In the genomic region with DNA sequence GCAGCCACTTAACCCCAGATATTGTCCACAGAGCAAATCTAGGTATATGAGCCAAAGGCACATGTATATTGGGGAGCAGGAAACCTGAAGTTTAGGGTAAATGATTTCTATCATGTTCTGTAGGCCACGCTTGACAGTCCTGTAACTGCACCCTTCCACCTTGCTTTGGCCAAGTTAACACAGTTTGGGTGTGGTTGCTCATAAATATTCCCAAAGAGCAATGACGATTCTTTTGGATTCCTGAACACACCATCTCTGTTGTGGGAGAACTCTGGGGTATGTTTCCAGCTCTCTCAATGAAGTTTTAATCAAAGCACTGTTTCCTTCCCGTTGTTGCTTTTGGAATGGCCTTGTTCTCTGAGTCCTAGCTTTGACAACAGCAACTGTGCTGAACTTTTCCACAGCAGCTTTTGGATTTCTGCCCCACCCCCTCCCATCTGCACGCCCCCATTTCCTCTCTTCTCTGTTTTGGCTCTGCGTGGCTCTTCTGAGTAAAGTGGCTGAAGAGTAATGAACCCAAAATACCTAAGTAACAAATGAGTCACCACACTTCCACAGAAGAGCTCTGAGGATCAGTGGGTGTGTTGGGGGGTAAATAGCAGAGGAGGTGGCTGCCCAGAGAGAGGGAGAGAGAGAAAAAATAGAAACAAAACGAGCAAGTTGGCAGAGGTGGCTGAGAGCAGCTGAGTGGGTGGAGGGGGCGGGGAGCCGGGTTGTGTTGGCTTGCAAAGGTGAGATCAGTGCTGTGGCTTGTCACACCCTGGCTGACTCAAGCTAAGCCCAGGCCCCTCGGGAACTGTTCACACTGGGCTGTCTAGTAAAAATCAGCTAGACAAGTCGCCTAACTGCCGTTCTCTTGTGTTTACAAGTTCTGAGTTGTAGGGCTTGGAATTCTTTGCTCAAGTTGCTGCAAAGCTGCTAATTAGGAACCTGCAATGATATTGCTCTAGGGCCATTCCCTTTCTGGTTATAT, we compare ENCODE assay signal across 8 cellular contexts. TPM values are rescaled to one million over a fixed set of nuclear protein-coding genes. Genes with fewer than 3 reads are reported as not detected.
DNase-seq lines count a peak whose midpoint lies in the region; ATAC-seq and TF ChIP-seq lines count a peak whose summit lies in the region.

No MANE protein-coding gene starts in this region.

- H3K4me3 ChIP-seq in GM23248 (peak overlapping the region; percentile 51), KMS-11 (IDR thresholded peaks at IDR 0.05; ENCODE audit: insufficient read depth, low read depth, low read length) (peak overlapping the region; percentile 26), colonic mucosa (no peak overlapping the region), lower lobe of right lung (no peak overlapping the region)

- H3K79me2 ChIP-seq in GM23248 (ENCODE audit: insufficient read depth) (no peaks in the 10 kb centered on the region), KMS-11 (ENCODE audit: insufficient read depth, low read depth) (no peaks in the 10 kb centered on the region)

- H2AFZ ChIP-seq in GM23248 = peak overlapping the region; percentile 56
- peak overlapping the region; percentile 64; the same call in 1 of the 2 replicates for H2AFZ ChIP-seq in KMS-11 (ENCODE audit: low read depth)

- H3K9ac ChIP-seq in GM23248 = peak overlapping the region; percentile 29; the same call in 1 of the 2 replicates
- H3K9ac ChIP-seq in KMS-11 = peak overlapping the region; percentile 23; the same call in 1 of the 2 replicates
- H3K9ac ChIP-seq in colonic mucosa (ENCODE audit: low read depth in 2 of 2, low read length in 2 of 2) = peak overlapping the region in 1 of 2 donors; percentile 62

- peak overlapping the region; percentile 95 for H3K27ac Mint-ChIP-seq in activated CD4-positive, alpha-beta T cell treated with anti-CD3 and anti-CD28 coated beads for 36 hours

- no peaks in the 10 kb centered on the region for H3K27me3 Mint-ChIP-seq in activated CD4-positive, alpha-beta T cell treated with anti-CD3 and anti-CD28 coated beads for 36 hours

- peak; percentile 93 for ATAC-seq in activated CD4-positive, alpha-beta T cell treated with anti-CD3 and anti-CD28 coated beads for 36 hours
- peak; percentile 97 to 98 for ATAC-seq in lower lobe of right lung

- H3K36me3 Mint-ChIP-seq in activated CD4-positive, alpha-beta T cell treated with anti-CD3 and anti-CD28 coated beads for 36 hours (ENCODE audit: low read depth) = no peaks in the 10 kb centered on the region

- POLR2A ChIA-PET in activated CD4-positive, alpha-beta T cell treated with anti-CD3 and anti-CD28 coated beads for 36 hours (lab: Charles Lee) = interaction anchor here (0.5 to 2.2 kb wide), 18 partner anchors 8 to 455 kb away, joined by 3 to 19 read pairs (median 5); no protein-coding TSS in a partner anchor

- H3K9me2 ChIP-seq in GM23248 (ENCODE audit: insufficient read depth) = no peaks in the 10 kb centered on the region

- H3K4me1 ChIP-seq in GM23248 (ENCODE audit: insufficient read depth) (peaks cover 23% of the 10 kb centered on the region), KMS-11 (ENCODE audit: low read depth, poor library complexity, severe bottlenecking) (peaks cover 65% of the 10 kb centered on the region), colonic mucosa (peaks cover 15% of the 10 kb centered on the region), lower lobe of right lung (peaks cover 53% of the 10 kb centered on the region)

- H3K36me3 ChIP-seq in GM23248 (ENCODE audit: low read depth) (no peaks in the 10 kb centered on the region), KMS-11 (ENCODE audit: insufficient read depth) (no peaks in the 10 kb centered on the region), colonic mucosa (no peaks in the 10 kb centered on the region), lower lobe of right lung (no peaks in the 10 kb centered on the region)

- H3K27me3 ChIP-seq in GM23248 (replicated peaks; ENCODE audit: insufficient read depth) (no peaks in the 10 kb centered on the region), KMS-11 (ENCODE audit: insufficient read depth, low read depth) (no peaks in the 10 kb centered on the region), colonic mucosa (no peaks in the 10 kb centered on the region), lower lobe of right lung (ENCODE audit: low read depth) (no peaks in the 10 kb centered on the region)

- CTCF ChIA-PET in activated CD4-positive, alpha-beta T cell treated with anti-CD3 and anti-CD28 coated beads for 36 hours (lab: Charles Lee) = interaction anchor here (0.7 to 4.0 kb wide), 18 partner anchors 8 to 95 kb away, joined by 3 to 23 read pairs (median 5); no protein-coding TSS in a partner anchor

- H3K4me1 Mint-ChIP-seq in activated CD4-positive, alpha-beta T cell treated with anti-CD3 and anti-CD28 coated beads for 36 hours = peaks cover 73% of the 10 kb centered on the region

- in situ Hi-C loops in GM23248 (cut with MboI) = no loop called here

- H3K4me2 ChIP-seq in GM23248 (ENCODE audit: unreplicated experiment) (peak overlapping the region; percentile 73), KMS-11 (peak overlapping the region; percentile 85)

- H3K9me3 ChIP-seq in GM23248 (ENCODE audit: low read depth) = no peaks in the 10 kb centered on the region
- H3K9me3 ChIP-seq in colonic mucosa = no peaks in the 10 kb centered on the region
- H3K9me3 ChIP-seq in lower lobe of right lung = no peaks in the 10 kb centered on the region

- TF ChIP-seq CTCF in KMS-11 (conservative IDR thresholded peaks at IDR 0.05; ENCODE audit: low read depth, low read length) (no peak), colonic mucosa (IDR thresholded peaks at IDR 0.05) (no peak), lower lobe of right lung (IDR thresholded peaks at IDR 0.05) (no peak)

- peaks cover 25% of the 10 kb centered on the region for H3F3A ChIP-seq in GM23248 (ENCODE audit: insufficient read depth)

- no peaks in the 10 kb centered on the region for H4K20me1 ChIP-seq in GM23248 (ENCODE audit: insufficient read depth)
- H4K20me1 ChIP-seq in KMS-11 (ENCODE audit: insufficient read depth) = no peaks in the 10 kb centered on the region

- intact Hi-C loops in activated CD4-positive, alpha-beta T cell treated with anti-CD3 and anti-CD28 coated beads for 36 hours (cut with DNase I, micrococcal nuclease) = loop anchor here (1.0 to 10.0 kb wide), 12 partner anchors 8 to 715 kb away; partner anchors contain the start of genes CEPT1 (in 1 of the 2), DDX20 (in 1 of the 2), DRAM2 (in 1 of the 2) and RAP1A (in 1 of the 2)
- intact Hi-C loops in colonic mucosa (cut with DNase I) (no loop called here), lower lobe of right lung (cut with DNase I) (no loop called here)

- H3K9me3 Mint-ChIP-seq in activated CD4-positive, alpha-beta T cell treated with anti-CD3 and anti-CD28 coated beads for 36 hours (ENCODE audit: low read depth) = no peaks in the 10 kb centered on the region

- peak overlapping the region; percentile 68 for H3K27ac ChIP-seq in GM23248
- peak overlapping the region; percentile 77 for H3K27ac ChIP-seq in KMS-11
- peak overlapping the region; percentile 60 for H3K27ac ChIP-seq in colonic mucosa
- peak overlapping the region; percentile 75 for H3K27ac ChIP-seq in lower lobe of right lung

- peak overlapping the region; percentile 63 for H3K4me3 Mint-ChIP-seq in activated CD4-positive, alpha-beta T cell treated with anti-CD3 and anti-CD28 coated beads for 36 hours

- DNase-seq in GM04503 (ENCODE audit: low read depth) = peak; percentile 79
- peak; percentile 92 for DNase-seq in GM23248
- DNase-seq in activated CD4-positive, alpha-beta T cell treated with anti-CD3 and anti-CD28 coated beads for 36 hours = peak; percentile 98
- peak; percentile 88 for DNase-seq in colonic mucosa
- peak; percentile 90 for DNase-seq in lower lobe of right lung
- DNase-seq in stimulated activated CD4-positive, alpha-beta T cell treated with anti-CD3 and anti-CD28 coated beads, TNF-alpha, amount 100 ng/mL, for 4 hours (ENCODE audit: low read depth in 3 of 3) = peak; percentile 92 to 96 (median 94)
- DNase-seq in NCI-H1105 (lab: John Stamatoyannopoulos, UW) = no peak

- WGBS in GM23248 (ENCODE audit: low coverage in 1 of 2, low lambda C conversion rate in 2 of 2, missing lambda C conversion rate in 2 of 2), 2 experiments = 3 to 5% methylated on average over 11 of the region's 11 CpGs

RNA-seq across cellular contexts. Expression of gene RAP1A, which starts 26.9 kb away (rescaled TPM):
- total RNA-seq in GM23248 (2014; rRNA removed; shearing (Covaris generic)) = 29.5 and 37.6 TPM in 2 replicates
- polyA plus RNA-seq in GM23248 (2016; fragmentation: Nextera tagmentation; extraction: Ambion mirVana) = 40.0 and 43.1 TPM in 2 replicates
- total RNA-seq in activated CD4-positive, alpha-beta T cell treated with anti-CD3 and anti-CD28 coated beads for 36 hours = 100 to 1,000 TPM; 182 to 214 TPM
- total RNA-seq in colonic mucosa (100 to 1,000 TPM in 1 of 2 donors, 10 to 100 TPM in 1; 83.9 to 146 TPM), lower lobe of right lung (134 TPM)

Comparison
In these comparisons a context has a peak if more than half of its experiments do, and no peak if none do; other contexts are left out.
1. H3K4me3 ChIP-seq: peak in GM23248 (single experiment) and KMS-11 (single experiment); none in colonic mucosa (single experiment) and lower lobe of right lung (single experiment).
2. intact Hi-C loops: an anchor here in activated CD4-positive, alpha-beta T cell treated with anti-CD3 and anti-CD28 coated beads for 36 hours (1.0 to 10.0 kb wide); none called in colonic mucosa and lower lobe of right lung.
3. Peak in every context shown above with its lines, with median percentiles within 50 percentile points of each other: H3K27ac ChIP-seq.